In genomic region chr2:170928824-170929685, GRCh38 we compare ENCODE assay signal across 8 cellular contexts. TPM values are rescaled to one million over a fixed set of nuclear protein-coding genes. Genes with fewer than 3 reads are reported as not detected.
DNase-seq lines count a peak whose midpoint lies in the region; ATAC-seq and TF ChIP-seq lines count a peak whose summit lies in the region.

GORASP2 (plus strand) TSS chr2:170929253; CDS start chr2:170929341, 88 bp downstream.

- peaks cover 63% of the 10 kb centered on the region for H3K79me2 ChIP-seq in PC-9 (ENCODE audit: low read depth)

- ATAC-seq in GM21717 (IDR thresholded peaks at IDR 0.05; ENCODE audit: unreplicated experiment): peak; percentile 95

- peak within 1 kb of the TSS; percentile 83 for H2AFZ ChIP-seq in PC-9

- CTCF ChIA-PET in PC-9 (lab: Charles Lee): interaction anchor here (0.5 to 1.8 kb wide), 4 partner anchors 142 to 666 kb away, joined by 3 to 8 read pairs (median 3); no protein-coding TSS in a partner anchor

- peaks cover 38% of the 10 kb centered on the region for H4K20me1 ChIP-seq in PC-9 (ENCODE audit: insufficient read depth)

- H3K4me1 ChIP-seq in PC-9 (replicated peaks; ENCODE audit: insufficient read depth) (peaks cover 29% of the 10 kb centered on the region), mucosa of rectum (ENCODE audit: control insufficient read depth in 2 of 2, insufficient read depth in 2 of 2, low read length in 2 of 2) (peaks cover 15 to 16% of the 10 kb centered on the region in 2 donors)

- H3F3A ChIP-seq in PC-9 (ENCODE audit: insufficient read depth, low read depth): peaks cover 39% of the 10 kb centered on the region

- peak within 1 kb of the TSS; percentile 95 for H3K4me2 ChIP-seq in PC-9

- H3K9me2 ChIP-seq in PC-9 (ENCODE audit: insufficient read depth): no peaks in the 10 kb centered on the region

- peak; percentile 97 for DNase-seq in DMS79 (lab: John Stamatoyannopoulos, UW)
- peak; percentile 100 for DNase-seq in KBM-7
- DNase-seq in PC-9: peak; percentile 98 to 99
- DNase-seq in activated T-cell treated with anti-CD3 and anti-CD28 coated beads, Interleukin-2, amount 50 U/mL, for 1 hour: peak; percentile 97
- peak; percentile 95 for DNase-seq in epithelial cell of proximal tubule (ENCODE audit: low read depth)
- DNase-seq in stimulated activated CD8-positive, alpha-beta memory T cell treated with anti-CD3 and anti-CD28 coated beads, Interleukin-4, amount 100 ng/mL, for 48 hours: peak; percentile 96

- peak within 1 kb of the TSS; percentile 92 for H3K9ac ChIP-seq in mucosa of rectum (ENCODE audit: low read depth in 1 of 2, low read length in 2 of 2)

- H3K27ac ChIP-seq in PC-9 (peak within 1 kb of the TSS; percentile 89), mucosa of rectum (ENCODE audit: low read depth in 2 of 2, low read length in 2 of 2) (peak within 1 kb of the TSS; percentile 94)

- TF ChIP-seq CTCF in PC-9 (conservative IDR thresholded peaks at IDR 0.05): peak; percentile 93
- TF ChIP-seq CTCF in epithelial cell of proximal tubule (conservative IDR thresholded peaks at IDR 0.05; ENCODE audit: low read depth, low read length): peak; percentile 90

- peak within 1 kb of the TSS; percentile 94 for H3K4me3 ChIP-seq in PC-9
- peak within 1 kb of the TSS; percentile 76 for H3K4me3 ChIP-seq in epithelial cell of proximal tubule (ENCODE audit: low read depth, low read length)
- H3K4me3 ChIP-seq in mucosa of rectum (ENCODE audit: low read length in 2 of 2): peak within 1 kb of the TSS; percentile 91 to 95

- H3K36me3 ChIP-seq in PC-9 (ENCODE audit: low read depth): peaks cover 18% of the 10 kb centered on the region; the same call in 1 of the 2 replicates
- no peaks in the 10 kb centered on the region for H3K36me3 ChIP-seq in mucosa of rectum (ENCODE audit: control insufficient read depth in 2 of 2, insufficient read depth in 2 of 2, low read length in 2 of 2)

- H3K9me3 ChIP-seq in PC-9 (ENCODE audit: insufficient read depth, low read depth) (peaks cover 12% of the 10 kb centered on the region), mucosa of rectum (ENCODE audit: control insufficient read depth in 2 of 2, low read length in 2 of 2) (no peaks in the 10 kb centered on the region)

- POLR2A ChIA-PET in PC-9 (lab: Charles Lee; ENCODE audit: unreplicated experiment): interaction anchor here (0.5 to 0.7 kb wide), 4 partner anchors 93 to 232 kb away, joined by 3 to 8 read pairs (median 6); no protein-coding TSS in a partner anchor

- in situ Hi-C loops in KBM-7 (cut with MboI; ENCODE audit: low pct_unique_long_range_greater_than_20kb, low sequenced_read_pairs): no loop called here

- no peaks in the 10 kb centered on the region for H3K27me3 ChIP-seq in PC-9 (ENCODE audit: insufficient read depth, low read depth)
- no peaks in the 10 kb centered on the region for H3K27me3 ChIP-seq in mucosa of rectum (ENCODE audit: control insufficient read depth in 2 of 2, insufficient read depth in 2 of 2, low read length in 2 of 2)

- intact Hi-C loops in PC-9 (cut with micrococcal nuclease; ENCODE audit: unreplicated experiment): loop anchor here (1.0 to 5.0 kb wide), 7 partner anchors 44 to 1174 kb away; partner anchors contain the start of genes CYBRD1, DCAF17, DLX2 and DYNC1I2

- BruUV-seq in PC-9 (replicated peaks; lab: Mats Ljungman, UMichigan): no TSS peak

RNA-seq across cellular contexts. Expression of gene GORASP2, which starts in this region (rescaled TPM):
- 74.7 and 110 TPM in 2 replicates for total RNA-seq in PC-9 (2021)
- 56.2 and 65.6 TPM in 2 replicates for total RNA-seq in epithelial cell of proximal tubule

Comparison
In these comparisons a context has a peak if more than half of its experiments do, and no peak if none do; other contexts are left out.
1. Peak in every context shown above with its lines: DNase-seq, ATAC-seq, H3K4me3 ChIP-seq and H3K27ac ChIP-seq.